ENCODE assay signal across 26 cellular contexts in the genomic region with DNA sequence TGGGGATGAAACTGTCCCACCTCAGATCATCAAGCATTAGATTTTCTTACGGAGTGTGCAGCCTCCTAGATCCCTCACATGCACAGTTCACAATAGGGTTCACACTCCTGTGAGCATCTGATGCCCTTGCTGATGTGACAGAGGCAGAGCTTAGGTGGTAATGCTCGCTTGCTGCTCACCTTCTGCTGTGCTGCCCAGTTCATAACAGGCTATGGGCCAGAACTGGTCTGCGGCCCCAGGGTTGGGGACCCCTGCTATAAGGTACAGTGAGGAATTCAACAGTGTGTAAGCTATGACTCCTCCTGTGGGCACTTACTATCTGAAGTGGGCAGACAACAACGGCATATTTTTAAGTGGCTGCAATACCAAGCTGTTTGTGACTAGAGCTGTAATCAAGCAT.
"Had no signal": no experiment of that assay in that cellular context is flagged by ENCODE, and none has a peak within 500 bp of the region (broad histone marks: within the 10 kb centered on the region; RNA-seq: fewer than 3 reads in every experiment).

No MANE protein-coding gene starts in this region.

- H3K9me3 Mint-ChIP-seq: dendritic cell treated with granulocyte-macrophage colony-stimulating factor and Interleukin-4, amounts not matched to agents 40 ng/mL and 50 ng/mL, for 4 days; effector memory CD8-positive, alpha-beta T cell had no signal

- H3K27ac ChIP-seq: colonic mucosa, coronary artery, dorsolateral prefrontal cortex, epithelial cell of prostate, esophagus muscularis mucosa, esophagus squamous epithelium, foreskin keratinocyte, gastrocnemius medialis, gastroesophageal sphincter, heart left ventricle, heart right ventricle, hepatocyte had no signal

- H3K36me3 ChIP-seq: colonic mucosa, gastrocnemius medialis had no signal

- H3K4me3 ChIP-seq: colonic mucosa, coronary artery, dorsolateral prefrontal cortex, esophagus muscularis mucosa, esophagus squamous epithelium, gastrocnemius medialis, gastroesophageal sphincter, heart left ventricle, heart right ventricle, hepatocyte had no signal

- H3K27ac Mint-ChIP-seq: dendritic cell treated with granulocyte-macrophage colony-stimulating factor and Interleukin-4, amounts not matched to agents 40 ng/mL and 50 ng/mL, for 4 days; effector memory CD8-positive, alpha-beta T cell; endodermal cell had no signal

- H3K4me3 Mint-ChIP-seq: dendritic cell treated with granulocyte-macrophage colony-stimulating factor and Interleukin-4, amounts not matched to agents 40 ng/mL and 50 ng/mL, for 4 days; effector memory CD8-positive, alpha-beta T cell; endodermal cell had no signal

- H3K27me3 Mint-ChIP-seq: dendritic cell treated with granulocyte-macrophage colony-stimulating factor and Interleukin-4, amounts not matched to agents 40 ng/mL and 50 ng/mL, for 4 days; effector memory CD8-positive, alpha-beta T cell had no signal

- H3K4me1 Mint-ChIP-seq: endodermal cell had no signal

- H3K27me3 ChIP-seq: colonic mucosa, dorsolateral prefrontal cortex, esophagus muscularis mucosa, esophagus squamous epithelium, gastrocnemius medialis, gastroesophageal sphincter, heart left ventricle, heart right ventricle, hepatocyte had no signal

- ATAC-seq: effector memory CD8-positive, alpha-beta T cell; esophagus mucosa; foreskin keratinocyte; gastrocnemius medialis; gastroesophageal sphincter; heart left ventricle; heart right ventricle had no signal

- DNase-seq: colonic mucosa; cortex of kidney; dermis blood vessel endothelial cell; dorsolateral prefrontal cortex; effector CD4-positive, alpha-beta T cell; effector CD8-positive, alpha-beta T cell; effector memory CD4-positive, alpha-beta T cell; effector memory CD8-positive, alpha-beta T cell; endodermal cell; erythroblast; esophagus squamous epithelium; foreskin fibroblast; foreskin keratinocyte; foreskin melanocyte; gastrocnemius medialis; glutamatergic neuron; head of caudate nucleus; heart left ventricle; heart right ventricle had no signal

- H3K4me1 ChIP-seq: colonic mucosa, esophagus muscularis mucosa, foreskin keratinocyte, gastrocnemius medialis, gastroesophageal sphincter, heart left ventricle, heart right ventricle had no signal

- H3K9me3 ChIP-seq: colonic mucosa, esophagus muscularis mucosa, esophagus squamous epithelium, gastrocnemius medialis, gastroesophageal sphincter had no signal
